Comparison of ENCODE assay signal across 25 cellular contexts in the genomic region with DNA sequence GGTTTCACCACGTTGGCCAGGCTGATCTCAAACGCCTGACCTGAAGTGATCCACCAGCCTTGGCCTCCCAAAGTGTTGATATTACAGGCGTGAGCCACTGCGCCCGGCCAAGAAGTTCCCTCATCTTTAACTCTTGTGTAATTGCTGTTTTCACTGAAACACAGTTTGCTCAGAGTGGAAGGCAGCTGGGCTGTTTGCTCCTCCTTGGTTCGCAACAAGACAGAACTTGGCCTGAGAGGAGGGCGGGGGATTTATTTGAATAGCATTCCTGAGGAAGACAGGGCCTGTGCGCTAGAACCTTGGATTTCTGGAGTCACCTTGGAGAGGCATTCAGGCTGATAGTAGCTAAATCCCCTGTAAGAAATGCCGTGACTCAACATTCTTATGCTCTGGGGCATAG.
DNase-seq lines count a peak whose midpoint lies in the region; ATAC-seq, FAIRE-seq and TF ChIP-seq lines count a peak whose summit lies in the region.
"Had no signal": no experiment of that assay in that cellular context is flagged by ENCODE, and none has a peak within 500 bp of the region (broad histone marks: within the 10 kb centered on the region; RNA-seq: fewer than 3 reads in every experiment).

No MANE protein-coding gene starts in this region.

- no peaks in the 10 kb centered on the region for H3K27me3 ChIP-seq in DND-41 (ENCODE audit: insufficient read depth, low read length, poor library complexity)
- no peaks in the 10 kb centered on the region for H3K27me3 ChIP-seq in esophagus muscularis mucosa
- no peaks in the 10 kb centered on the region for H3K27me3 ChIP-seq in keratinocyte (ENCODE audit: control insufficient read depth, extremely low read depth, insufficient read depth, low read length)
- H3K27me3 ChIP-seq in gastrocnemius medialis, result no peaks in the 10 kb centered on the region
- H3K27me3 ChIP-seq in ascending aorta, result no peaks in the 10 kb centered on the region
- H3K27me3 ChIP-seq: cardiac muscle cell had no signal

- intact Hi-C loops in esophagus muscularis mucosa (cut with DNase I), result no loop called here
- intact Hi-C loops in gastrocnemius medialis (cut with DNase I; ENCODE audit: low total_unique reads), result no loop called here
- intact Hi-C loops in kidney (cut with DNase I), result no loop called here
- intact Hi-C loops in ascending aorta (cut with DNase I), result no loop called here

- FAIRE-seq in keratinocyte (lab: Jason Lieb, UNC) (peak; percentile 20), kidney (lab: Jason Lieb, UNC) (no peak)
- FAIRE-seq: A204.1, GM18507 had no signal

- H3K9me3 ChIP-seq in DND-41 (ENCODE audit: insufficient read depth, low read length, severe bottlenecking) (no peaks in the 10 kb centered on the region), esophagus muscularis mucosa (no peaks in the 10 kb centered on the region), keratinocyte (ENCODE audit: control insufficient read depth, low read depth, low read length) (no peaks in the 10 kb centered on the region), gastrocnemius medialis (no peaks in the 10 kb centered on the region), kidney (ENCODE audit: control insufficient read depth in 1 of 2, low read length in 2 of 2) (no peaks in the 10 kb centered on the region), ascending aorta (no peaks in the 10 kb centered on the region)
- H3K9me3 ChIP-seq: lower lobe of right lung had no signal

- H3K9ac ChIP-seq in DND-41 (ENCODE audit: low read depth, low read length) (no peak overlapping the region), keratinocyte (ENCODE audit: control insufficient read depth, extremely low read depth, insufficient read depth, low read length) (no peak overlapping the region), kidney (ENCODE audit: low read length in 2 of 2) (no peak overlapping the region)

- DNase-seq in DND-41, result no peak
- DNase-seq in esophagus muscularis mucosa (ENCODE audit: extremely low spot score), result peak; percentile 95
- no peak for DNase-seq in keratinocyte (ENCODE audit: low read depth, low spot score)
- peak; percentile 39 to 57 for DNase-seq in gastrocnemius medialis
- DNase-seq in kidney, result no peak
- no peak for DNase-seq in cerebellar nuclear complex (lab: John Stamatoyannopoulos, UW)
- DNase-seq in ascending aorta (ENCODE audit: low spot score in 2 of 2), result no peak
- DNase-seq: activated gamma-delta T cell; Calu3; glutamatergic neuron; HCEC 1CT; lower lobe of right lung; NCI-H1930; NCI-H446; NK-92 treated with Interleukin-12 subunit alpha and Interleukin-12 subunit beta, amount 100 ng/mL, for 24 hours; stimulated activated CD4-positive, alpha-beta T cell treated with anti-CD3 and anti-CD28 coated beads, Interleukin-1b, Interleukin-23, amount 100 ng/mL, for 48 hours; stimulated activated naive B cell treated with anti-CD40 and anti-IgM and Interleukin-4, amounts not matched to agents 10 μg/mL and 1 μg/mL and 100 μg/mL, for 72 hours; T-helper 2 cell; WERI-Rb-1 had no signal

- H3K27ac ChIP-seq in DND-41 (ENCODE audit: low read length), result peak overlapping the region; percentile 39; the same call in 1 of the 2 replicates
- H3K27ac ChIP-seq in esophagus muscularis mucosa (replicated peaks in 1 of 4), result peak overlapping the region; percentile 72 to 79 (median 76)
- H3K27ac ChIP-seq in keratinocyte (ENCODE audit: control insufficient read depth, insufficient read depth, low read length), result no peak overlapping the region
- peak overlapping the region in 2 of 4 donors; percentile 41 to 46 for H3K27ac ChIP-seq in gastrocnemius medialis
- no peak overlapping the region for H3K27ac ChIP-seq in kidney (ENCODE audit: low read depth in 2 of 2, low read length in 2 of 2)
- H3K27ac ChIP-seq in ascending aorta, result no peak overlapping the region
- H3K27ac ChIP-seq: cardiac muscle cell, lower lobe of right lung, SK-N-MC, WERI-Rb-1 had no signal

- no peak overlapping the region for H2AFZ ChIP-seq in DND-41 (ENCODE audit: low read depth, low read length)
- H2AFZ ChIP-seq in keratinocyte (ENCODE audit: control insufficient read depth, low read length), result no peak overlapping the region

- in situ Hi-C loops in gastrocnemius medialis (cut with MboI; ENCODE audit: low sequenced_read_pairs in 4 of 4), result no loop called here

- TF ChIP-seq POLR2A in esophagus muscularis mucosa (IDR thresholded peaks at IDR 0.05; ENCODE audit: low read depth) (no peak), gastrocnemius medialis (IDR thresholded peaks at IDR 0.05) (no peak)

- 60% methylated on average over 9 of the region's 9 CpGs for WGBS in esophagus muscularis mucosa

- H4K20me1 ChIP-seq in DND-41 (ENCODE audit: insufficient read depth, low read length) (no peaks in the 10 kb centered on the region), keratinocyte (ENCODE audit: control insufficient read depth, extremely low read depth, insufficient read depth, low read length) (no peaks in the 10 kb centered on the region)

- no peaks in the 10 kb centered on the region for H3K79me2 ChIP-seq in DND-41 (ENCODE audit: insufficient read depth, low read length)
- H3K79me2 ChIP-seq in keratinocyte (ENCODE audit: control insufficient read depth, insufficient read depth, low read length), result no peaks in the 10 kb centered on the region

- H3K36me3 ChIP-seq in DND-41 (ENCODE audit: insufficient read depth, low read length), result no peaks in the 10 kb centered on the region
- no peaks in the 10 kb centered on the region for H3K36me3 ChIP-seq in esophagus muscularis mucosa
- H3K36me3 ChIP-seq in keratinocyte (ENCODE audit: control insufficient read depth in 2 of 2, extremely low read depth in 1 of 2, insufficient read depth in 2 of 2, low read length in 2 of 2), result no peaks in the 10 kb centered on the region
- no peaks in the 10 kb centered on the region for H3K36me3 ChIP-seq in gastrocnemius medialis
- no peaks in the 10 kb centered on the region for H3K36me3 ChIP-seq in kidney (ENCODE audit: control insufficient read depth in 1 of 2, insufficient read depth in 2 of 2, low read length in 2 of 2)
- H3K36me3 ChIP-seq in ascending aorta, result no peaks in the 10 kb centered on the region
- H3K36me3 ChIP-seq: cardiac muscle cell, lower lobe of right lung, WERI-Rb-1 had no signal

- dilution Hi-C loops in keratinocyte (cut with MboI; ENCODE audit: extremely low pct_ligation_motif_present, low sequenced_read_pairs), result no loop called here

- H3K4me1 ChIP-seq in DND-41 (ENCODE audit: insufficient read depth, low read length) (peaks cover 21% of the 10 kb centered on the region), esophagus muscularis mucosa (peaks cover 0 to 58% (median 52%) of the 10 kb centered on the region in 4 donors), keratinocyte (ENCODE audit: control insufficient read depth, extremely low read depth, insufficient read depth, low read length) (peaks cover 5% of the 10 kb centered on the region), gastrocnemius medialis (peaks cover 0 to 5% of the 10 kb centered on the region in 2 donors), kidney (ENCODE audit: control insufficient read depth in 1 of 2, insufficient read depth in 1 of 2, low read depth in 1 of 2, low read length in 2 of 2) (no peaks in the 10 kb centered on the region), ascending aorta (no peaks in the 10 kb centered on the region)
- H3K4me1 ChIP-seq: lower lobe of right lung had no signal

- ATAC-seq in DND-41 (ENCODE audit: insufficient read depth, low read depth) (no peak), gastrocnemius medialis (peak; percentile 61 to 80), GM21717 (IDR thresholded peaks at IDR 0.05; ENCODE audit: unreplicated experiment) (no peak)
- ATAC-seq: Panc1; stimulated activated naive B cell treated with anti-CD40 and anti-IgM and Interleukin-4, amounts not matched to agents 10 μg/mL and 1 μg/mL and 100 μg/mL, for 72 hours had no signal

- H3K4me3 ChIP-seq in DND-41 (ENCODE audit: low read depth in 1 of 2, low read length in 2 of 2), result no peak overlapping the region
- no peak overlapping the region for H3K4me3 ChIP-seq in esophagus muscularis mucosa
- no peak overlapping the region for H3K4me3 ChIP-seq in keratinocyte (ENCODE audit: control insufficient read depth in 2 of 3, extremely low read depth in 1 of 3, insufficient read depth in 2 of 3, low read depth in 1 of 3, low read length in 3 of 3)
- H3K4me3 ChIP-seq in gastrocnemius medialis, result no peak overlapping the region
- H3K4me3 ChIP-seq in kidney (ENCODE audit: low read length in 2 of 2), result no peak overlapping the region
- H3K4me3 ChIP-seq in ascending aorta, result no peak overlapping the region
- H3K4me3 ChIP-seq: cardiac muscle cell, lower lobe of right lung, SK-N-MC had no signal

- no peak for TF ChIP-seq EP300 in esophagus muscularis mucosa (IDR thresholded peaks at IDR 0.05)

- H3K4me2 ChIP-seq in DND-41 (ENCODE audit: insufficient read depth, low read length) (no peak overlapping the region), keratinocyte (ENCODE audit: control insufficient read depth, extremely low read depth, insufficient read depth, low read depth, low read length) (peak overlapping the region; percentile 22)

- no peaks in the 10 kb centered on the region for H3K9me1 ChIP-seq in keratinocyte (ENCODE audit: control insufficient read depth, extremely low read depth, insufficient read depth, low read length)

- no peak for TF ChIP-seq CTCF in DND-41 (IDR thresholded peaks at IDR 0.05; ENCODE audit: borderline replicate concordance, extremely low read depth, low read length, poor library complexity, severe bottlenecking)
- no peak for TF ChIP-seq CTCF in esophagus muscularis mucosa (IDR thresholded peaks at IDR 0.05)
- TF ChIP-seq CTCF in keratinocyte (optimal IDR thresholded peaks at IDR 0.05 in 1 of 3, IDR thresholded peaks at IDR 0.05 in 1 of 3, conservative IDR thresholded peaks at IDR 0.05 in 1 of 3; ENCODE audit: extremely low read depth in 1 of 3, insufficient read depth in 2 of 3, low read length in 3 of 3), result no peak
- TF ChIP-seq CTCF in gastrocnemius medialis (IDR thresholded peaks at IDR 0.05 in 4 of 5, conservative IDR thresholded peaks at IDR 0.05 in 1 of 5), result no peak
- no peak for TF ChIP-seq CTCF in kidney (IDR thresholded peaks at IDR 0.05; ENCODE audit: borderline replicate concordance, extremely low read depth, insufficient read depth)
- no peak for TF ChIP-seq CTCF in ascending aorta (IDR thresholded peaks at IDR 0.05)

Comparison
In these comparisons a context has a peak if more than half of its experiments do, and no peak if none do; other contexts are left out.
1. ATAC-seq: peak in gastrocnemius medialis (2 of 2); none in DND-41 (single experiment) and GM21717 (single experiment).
2. DNase-seq: peak in esophagus muscularis mucosa (single experiment) and gastrocnemius medialis (2 of 2); none in DND-41 (single experiment), keratinocyte (single experiment), kidney (single experiment), cerebellar nuclear complex (0 of 2) and ascending aorta (0 of 2).
3. H3K27ac ChIP-seq: peak in DND-41 (single experiment) and esophagus muscularis mucosa (4 of 4); none in keratinocyte (single experiment), kidney (0 of 2) and ascending aorta (0 of 2).